In genomic region chr1:41920658-41921057, GRCh38 we compare ENCODE assay signal across 11 cellular contexts. TPM values are rescaled to one million over a fixed set of nuclear protein-coding genes. Genes with fewer than 3 reads are reported as not detected.
A peak's percentile ranks its signal among the peaks of the same experiment; 100 is the strongest.
DNase-seq lines count a peak whose midpoint lies in the region; ATAC-seq and TF ChIP-seq lines count a peak whose summit lies in the region.
"Had no signal": no experiment of that assay in that cellular context is flagged by ENCODE, and none has a peak within 500 bp of the region (broad histone marks: within the 10 kb centered on the region; RNA-seq: fewer than 3 reads in every experiment).

No MANE protein-coding gene starts in this region.

- peaks cover 51% of the 10 kb centered on the region for H3K4me1 Mint-ChIP-seq in activated naive CD4-positive, alpha-beta T cell treated with anti-CD3 and anti-CD28 coated beads, Interleukin-2, amount 50 U/mL, for 24 hours

- H3K27ac Mint-ChIP-seq in activated naive CD4-positive, alpha-beta T cell treated with anti-CD3 and anti-CD28 coated beads, Interleukin-2, amount 50 U/mL, for 24 hours: peak overlapping the region; percentile 98
- H3K27ac Mint-ChIP-seq: dendritic cell treated with granulocyte-macrophage colony-stimulating factor and Interleukin-4, amounts not matched to agents 40 ng/mL and 50 ng/mL, for 4 days had no signal

- no peak overlapping the region for H3K27ac ChIP-seq in stomach
- H3K27ac ChIP-seq: BLaER1 treated with 17β-estradiol and CSF1 and Interleukin-3, amounts not matched to agents 10 nM and 100 nM; SK-N-MC had no signal

- no peaks in the 10 kb centered on the region for H3K27me3 Mint-ChIP-seq in activated naive CD4-positive, alpha-beta T cell treated with anti-CD3 and anti-CD28 coated beads, Interleukin-2, amount 50 U/mL, for 24 hours

- H3K9me3 ChIP-seq in stomach: peaks cover 0 to 3% (median 0%) of the 10 kb centered on the region in 4 donors

- intact Hi-C loops in stomach (cut with DNase I; ENCODE audit: low total_unique reads): no loop called here

- no peak for ATAC-seq in GM21367 (IDR thresholded peaks at IDR 0.05; ENCODE audit: unreplicated experiment)

- TF ChIP-seq POLR2A in stomach (IDR thresholded peaks at IDR 0.05): no peak

- peaks cover 2% of the 10 kb centered on the region for H3K36me3 Mint-ChIP-seq in activated naive CD4-positive, alpha-beta T cell treated with anti-CD3 and anti-CD28 coated beads, Interleukin-2, amount 50 U/mL, for 24 hours

- no peak for TF ChIP-seq EP300 in stomach (IDR thresholded peaks at IDR 0.05)

- DNase-seq in activated naive CD4-positive, alpha-beta T cell (lab: John Stamatoyannopoulos, UW): no peak
- peak; percentile 41 for DNase-seq in SW480 (ENCODE audit: low spot score)
- DNase-seq in fibroblast of the aortic adventitia (ENCODE audit: low read depth): peak; percentile 44
- no peak for DNase-seq in stomach
- DNase-seq in foreskin melanocyte: no peak
- no peak for DNase-seq in activated gamma-delta T cell (lab: John Stamatoyannopoulos, UW)

- H3K9me3 Mint-ChIP-seq in activated naive CD4-positive, alpha-beta T cell treated with anti-CD3 and anti-CD28 coated beads, Interleukin-2, amount 50 U/mL, for 24 hours: no peaks in the 10 kb centered on the region

- TF ChIP-seq CTCF in fibroblast of the aortic adventitia (IDR thresholded peaks at IDR 0.05; ENCODE audit: insufficient read depth, low read length) (no peak), stomach (IDR thresholded peaks at IDR 0.05) (no peak)

- H3K4me3 Mint-ChIP-seq in activated naive CD4-positive, alpha-beta T cell treated with anti-CD3 and anti-CD28 coated beads, Interleukin-2, amount 50 U/mL, for 24 hours: peak overlapping the region; percentile 91
- H3K4me3 Mint-ChIP-seq: dendritic cell treated with granulocyte-macrophage colony-stimulating factor and Interleukin-4, amounts not matched to agents 40 ng/mL and 50 ng/mL, for 4 days had no signal

- peaks cover 0 to 6% (median 0%) of the 10 kb centered on the region in 3 donors for H3K27me3 ChIP-seq in stomach
- H3K27me3 ChIP-seq: BLaER1 treated with 17β-estradiol and CSF1 and Interleukin-3, amounts not matched to agents 10 nM and 100 nM had no signal

- WGBS in stomach, 5 donors: 85 to 91% (median 88%) methylated on average over 2 of the region's 2 CpGs

- no peaks in the 10 kb centered on the region for H3K36me3 ChIP-seq in stomach
- H3K36me3 ChIP-seq: BLaER1 treated with 17β-estradiol and CSF1 and Interleukin-3, amounts not matched to agents 10 nM and 100 nM had no signal

- peaks cover 8 to 46% (median 36%) of the 10 kb centered on the region in 4 donors for H3K4me1 ChIP-seq in stomach

- H3K4me3 ChIP-seq in fibroblast of the aortic adventitia (ENCODE audit: low read depth, low read length) (no peak overlapping the region), stomach (no peak overlapping the region)
- H3K4me3 ChIP-seq: BLaER1 treated with 17β-estradiol and CSF1 and Interleukin-3, amounts not matched to agents 10 nM and 100 nM had no signal

RNA-seq across cellular contexts. Expression of gene HIVEP3, which starts 1.9 kb away (rescaled TPM):
- total RNA-seq in fibroblast of the aortic adventitia (ENCODE audit: low replicate concordance) (1.1 and 1.2 TPM in 2 replicates), stomach (10 to 100 TPM in 1 of 5 donors, 1 to 10 TPM in 4; 1.8 to 65.3 (median 4.9) TPM)
- 1 to 10 TPM; 2.9 to 4.6 (median 3.1) TPM for polyA plus RNA-seq in stomach

Comparison
In these comparisons a context has a peak if more than half of its experiments do, and no peak if none do; other contexts are left out.
1. DNase-seq: peak in SW480 (single experiment) and fibroblast of the aortic adventitia (single experiment); none in activated naive CD4-positive, alpha-beta T cell (0 of 4), stomach (single experiment), foreskin melanocyte (single experiment) and activated gamma-delta T cell (single experiment).